1 cellular context compared by ENCODE assay signal in the genomic region with DNA sequence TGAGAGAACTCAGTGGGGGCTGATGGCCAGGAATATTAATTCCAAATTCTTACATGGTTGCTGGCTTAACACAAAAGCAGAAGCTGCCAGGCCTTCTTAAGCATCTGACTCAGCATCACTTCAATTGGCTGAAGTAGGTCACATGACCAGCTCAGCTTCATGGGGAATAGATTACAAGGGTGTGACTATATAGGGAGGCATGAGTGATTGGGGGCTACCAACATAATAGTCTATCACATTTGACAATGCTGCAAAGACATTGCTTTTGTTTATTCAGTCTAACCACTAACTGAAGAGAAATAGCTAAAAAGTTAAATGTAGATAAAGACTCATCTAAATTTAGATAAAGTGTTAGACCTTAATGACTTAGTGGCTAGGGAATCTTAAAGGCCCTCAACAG.
TF ChIP-seq lines count a peak whose summit lies in the region.

No MANE protein-coding gene starts in this region.

TF ChIP-seq in IMR-90, 13 proteins besides CTCF, POLR2A, EP300 and RAD21:
- no peak for TF ChIP-seq NFE2L2 (IDR thresholded peaks at IDR 0.05; ENCODE audit: low read depth, low read length)
- TF ChIP-seq RCOR1 (IDR thresholded peaks at IDR 0.05; ENCODE audit: insufficient replicate concordance, low read length): no peak
- TF ChIP-seq, protein P1, sequence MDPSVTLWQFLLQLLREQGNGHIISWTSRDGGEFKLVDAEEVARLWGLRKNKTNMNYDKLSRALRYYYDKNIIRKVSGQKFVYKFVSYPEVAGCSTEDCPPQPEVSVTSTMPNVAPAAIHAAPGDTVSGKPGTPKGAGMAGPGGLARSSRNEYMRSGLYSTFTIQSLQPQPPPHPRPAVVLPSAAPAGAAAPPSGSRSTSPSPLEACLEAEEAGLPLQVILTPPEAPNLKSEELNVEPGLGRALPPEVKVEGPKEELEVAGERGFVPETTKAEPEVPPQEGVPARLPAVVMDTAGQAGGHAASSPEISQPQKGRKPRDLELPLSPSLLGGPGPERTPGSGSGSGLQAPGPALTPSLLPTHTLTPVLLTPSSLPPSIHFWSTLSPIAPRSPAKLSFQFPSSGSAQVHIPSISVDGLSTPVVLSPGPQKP (IDR thresholded peaks at IDR 0.05; ENCODE audit: borderline replicate concordance, low read depth, low read length): no peak
- peak; percentile 52; the same call in 1 of the 2 replicates for TF ChIP-seq MAFK (IDR thresholded peaks at IDR 0.05; ENCODE audit: low read depth, low read length)
- TF ChIP-seq, protein P2, sequence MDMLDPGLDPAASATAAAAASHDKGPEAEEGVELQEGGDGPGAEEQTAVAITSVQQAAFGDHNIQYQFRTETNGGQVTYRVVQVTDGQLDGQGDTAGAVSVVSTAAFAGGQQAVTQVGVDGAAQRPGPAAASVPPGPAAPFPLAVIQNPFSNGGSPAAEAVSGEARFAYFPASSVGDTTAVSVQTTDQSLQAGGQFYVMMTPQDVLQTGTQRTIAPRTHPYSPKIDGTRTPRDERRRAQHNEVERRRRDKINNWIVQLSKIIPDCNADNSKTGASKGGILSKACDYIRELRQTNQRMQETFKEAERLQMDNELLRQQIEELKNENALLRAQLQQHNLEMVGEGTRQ (IDR thresholded peaks at IDR 0.05; ENCODE audit: low read depth, low read length): peak; percentile 88
